ENCODE assay signal across 8 cellular contexts in the genomic region with DNA sequence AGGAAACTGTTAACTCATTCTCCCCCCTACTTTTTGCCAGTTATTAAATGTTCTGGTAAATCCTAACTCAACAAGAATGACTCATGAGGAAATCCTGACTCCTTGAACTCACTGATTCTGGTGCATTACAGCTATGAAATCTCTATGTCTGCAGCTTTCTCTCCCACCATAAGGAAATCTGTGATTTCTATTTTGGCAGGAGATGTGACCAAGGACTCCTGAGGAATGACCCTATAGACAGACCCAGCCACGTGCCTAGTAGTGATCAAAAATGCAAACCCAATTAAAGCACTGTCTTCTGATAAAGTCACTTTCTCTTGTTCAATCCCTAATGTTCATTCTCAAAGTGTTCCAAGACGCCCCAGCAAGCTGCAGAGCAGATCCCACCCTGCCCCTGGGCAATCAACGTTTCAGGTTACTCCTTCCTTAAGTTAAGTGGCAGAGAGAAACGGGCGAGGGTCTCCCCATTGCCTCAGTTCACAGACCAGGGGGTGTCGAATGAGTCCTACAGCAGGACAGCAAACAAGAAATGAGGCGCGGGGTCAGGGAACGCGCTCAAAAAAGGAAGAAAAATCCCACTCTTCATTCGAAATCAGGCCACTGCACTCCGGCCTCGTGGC. TPM values are rescaled to one million over a fixed set of nuclear protein-coding genes. Genes with fewer than 3 reads are reported as not detected.
DNase-seq lines count a peak whose midpoint lies in the region; ATAC-seq and TF ChIP-seq lines count a peak whose summit lies in the region.

No MANE protein-coding gene starts in this region.

- H3K4me1 ChIP-seq in cardiac muscle cell (ENCODE audit: low read depth) = no peaks in the 10 kb centered on the region

- no peaks in the 10 kb centered on the region for H3K27me3 ChIP-seq in cardiac muscle cell

- H3K4me3 ChIP-seq in cardiac muscle cell (peak overlapping the region; percentile 58), SK-N-MC (peak overlapping the region; percentile 96), epithelial cell of esophagus (ENCODE audit: low read length) (peak overlapping the region; percentile 98)

- H3K27ac ChIP-seq in cardiac muscle cell (peak overlapping the region; percentile 81), SK-N-MC (no peak overlapping the region)

- peaks cover 31 to 32% of the 10 kb centered on the region in 2 donors for H3K4me1 Mint-ChIP-seq in natural killer cell treated with Interleukin-12 subunit alpha and Interleukin-12 subunit beta and Interleukin-15 and Interleukin-18, amount 100 ng/mL, for 72 hours (ENCODE audit: low read depth in 2 of 2)

- peak overlapping the region; percentile 71 for H3K9ac ChIP-seq in SK-N-MC (ENCODE audit: insufficient read length)

- peaks cover 6% of the 10 kb centered on the region for H3K36me3 ChIP-seq in cardiac muscle cell
- H3K36me3 ChIP-seq in SK-N-MC (ENCODE audit: insufficient read depth, low read length) = peaks cover 5% of the 10 kb centered on the region; the same call in 1 of the 2 replicates

- ATAC-seq in Right ventricle myocardium superior (ENCODE audit: poor library complexity) = no peak
- ATAC-seq in natural killer cell treated with Interleukin-12 subunit alpha and Interleukin-12 subunit beta and Interleukin-15 and Interleukin-18, amount 100 ng/mL, for 72 hours = no peak
- ATAC-seq in GM21576 (IDR thresholded peaks at IDR 0.05; ENCODE audit: unreplicated experiment) = no peak

- H3K36me3 Mint-ChIP-seq in natural killer cell treated with Interleukin-12 subunit alpha and Interleukin-12 subunit beta and Interleukin-15 and Interleukin-18, amount 100 ng/mL, for 72 hours = peaks cover 5% of the 10 kb centered on the region

- peaks cover 0 to 2% of the 10 kb centered on the region in 2 donors for H3K27me3 Mint-ChIP-seq in natural killer cell treated with Interleukin-12 subunit alpha and Interleukin-12 subunit beta and Interleukin-15 and Interleukin-18, amount 100 ng/mL, for 72 hours

- peak overlapping the region; percentile 96 for H3K4me3 Mint-ChIP-seq in natural killer cell treated with Interleukin-12 subunit alpha and Interleukin-12 subunit beta and Interleukin-15 and Interleukin-18, amount 100 ng/mL, for 72 hours

- H3K9me3 ChIP-seq in cardiac muscle cell (ENCODE audit: low read depth) (no peaks in the 10 kb centered on the region), SK-N-MC (ENCODE audit: low read depth, low read length) (no peaks in the 10 kb centered on the region)

- intact Hi-C loops in Right ventricle myocardium superior (cut with DNase I) = loop anchor here (10.0 kb wide), 2 partner anchors 193 to 217 kb away; no protein-coding TSS in a partner anchor

- peak in 1 of 2 donors; percentile 74 for DNase-seq in cardiac muscle cell (ENCODE audit: low read depth in 1 of 2, low spot score in 1 of 2)
- no peak for DNase-seq in Right ventricle myocardium superior
- no peak for DNase-seq in SK-N-MC (ENCODE audit: low read depth, low spot score)
- peak; percentile 55 for DNase-seq in epithelial cell of esophagus (ENCODE audit: low read depth)
- no peak for DNase-seq in natural killer cell treated with Interleukin-12 subunit alpha and Interleukin-12 subunit beta and Interleukin-15 and Interleukin-18, amount 100 ng/mL, for 72 hours (ENCODE audit: low spot score)
- DNase-seq in AG20443 (ENCODE audit: low spot score) = no peak
- DNase-seq in AML-193 (lab: John Stamatoyannopoulos, UW) = no peak

- peak overlapping the region; percentile 68 to 86 for H3K27ac Mint-ChIP-seq in natural killer cell treated with Interleukin-12 subunit alpha and Interleukin-12 subunit beta and Interleukin-15 and Interleukin-18, amount 100 ng/mL, for 72 hours

- TF ChIP-seq CTCF in cardiac muscle cell (IDR thresholded peaks at IDR 0.05; ENCODE audit: low read depth, low read length) (no peak), epithelial cell of esophagus (IDR thresholded peaks at IDR 0.05; ENCODE audit: insufficient read depth, low read depth, low read length, missing control alignments) (no peak)

- no peaks in the 10 kb centered on the region for H3K9me3 Mint-ChIP-seq in natural killer cell treated with Interleukin-12 subunit alpha and Interleukin-12 subunit beta and Interleukin-15 and Interleukin-18, amount 100 ng/mL, for 72 hours

RNA-seq across cellular contexts. Expression of a gene that starts 0.8 kb away (rescaled TPM):
- total RNA-seq in cardiac muscle cell = 11.5 and 15.6 TPM in 2 replicates
- polyA plus RNA-seq in cardiac muscle cell = 28.2 and 32.3 TPM in 2 replicates
- 18.4 TPM for total RNA-seq in Right ventricle myocardium superior
- total RNA-seq in natural killer cell treated with Interleukin-12 subunit alpha and Interleukin-12 subunit beta and Interleukin-15 and Interleukin-18, amount 100 ng/mL, for 72 hours = 10 to 100 TPM in 1 of 2 donors, 1 to 10 TPM in 1; 9.6 to 16.5 TPM
